In genomic region chr12:130706311-130706710, GRCh38 we compare ENCODE assay signal across 18 cellular contexts. TPM values are rescaled to one million over a fixed set of nuclear protein-coding genes. Genes with fewer than 3 reads are reported as not detected.
DNase-seq lines count a peak whose midpoint lies in the region; ATAC-seq and TF ChIP-seq lines count a peak whose summit lies in the region.
"Had no signal": no experiment of that assay in that cellular context is flagged by ENCODE, and none has a peak within 500 bp of the region (broad histone marks: within the 10 kb centered on the region; RNA-seq: fewer than 3 reads in every experiment).

No MANE protein-coding gene starts in this region.

- no peak for TF ChIP-seq CTCF in coronary artery (IDR thresholded peaks at IDR 0.05)

- H3K4me2 ChIP-seq in BLaER1 = 0 out of 2 replicates have a peak overlapping the region, but pooled peaks have one; percentile 86

- no peaks in the 10 kb centered on the region for H3K27me3 ChIP-seq in BLaER1

- peaks cover 6% of the 10 kb centered on the region for H3K9me3 ChIP-seq in BLaER1
- H3K9me3 ChIP-seq: HAP-1 had no signal

- H3K4me1 ChIP-seq in BLaER1 = peaks cover 42% of the 10 kb centered on the region
- H3K4me1 ChIP-seq: HAP-1 had no signal

- ATAC-seq in HG03139 (IDR thresholded peaks at IDR 0.05; ENCODE audit: unreplicated experiment) = no peak
- ATAC-seq: GM12878 had no signal

- H3K36me3 ChIP-seq in BLaER1 = no peaks in the 10 kb centered on the region
- H3K36me3 ChIP-seq: HAP-1 had no signal

- H3K27ac ChIP-seq in BLaER1 (no peak overlapping the region), coronary artery (no peak overlapping the region)
- H3K27ac ChIP-seq: GM23248 had no signal

- no peaks in the 10 kb centered on the region for H4K20me1 ChIP-seq in BLaER1

- intact Hi-C loops in posterior vena cava (cut with DNase I) = no loop called here

- H3K4me3 ChIP-seq in BLaER1 (no peak overlapping the region), coronary artery (no peak overlapping the region)
- H3K4me3 ChIP-seq: GM12878, GM23248, HAP-1 had no signal

- DNase-seq in coronary artery (ENCODE audit: low spot score) (peak; percentile 54), mesenteric fat pad (ENCODE audit: low spot score) (peak; percentile 73), posterior vena cava (ENCODE audit: low spot score) (peak; percentile 69), activated gamma-delta T cell treated with Interleukin-2 at 50 U/mL for 16 hours (no peak), MV-4-11 (lab: John Stamatoyannopoulos, UW) (no peak)
- DNase-seq: ACHN; C1 segment of cervical spinal cord; Calu3; CD4-positive, alpha-beta T cell; DMS 273 treated with DMSO at 0.1 percent for 48 hours; DMS79; GM23248; IMR-90 had no signal

- no peak overlapping the region for H3K9ac ChIP-seq in BLaER1
- H3K9ac ChIP-seq: GM23248 had no signal

RNA-seq across cellular contexts. Expression of gene RIMBP2, which starts 9.8 kb away (rescaled TPM):
- total RNA-seq in mesenteric fat pad (1.1 TPM), posterior vena cava (1 to 10 TPM; 1.3 to 1.7 TPM)
- total RNA-seq: A172; CD4-positive, alpha-beta T cell; GM23248; IMR-90 had no signal

Comparison
In these comparisons a context has a peak if more than half of its experiments do, and no peak if none do; other contexts are left out.
1. DNase-seq: peak in coronary artery (single experiment), mesenteric fat pad (single experiment) and posterior vena cava (single experiment); none in activated gamma-delta T cell treated with Interleukin-2 at 50 U/mL for 16 hours (single experiment) and MV-4-11 (single experiment).